ENCODE assay signal across 10 cellular contexts in the genomic region with DNA sequence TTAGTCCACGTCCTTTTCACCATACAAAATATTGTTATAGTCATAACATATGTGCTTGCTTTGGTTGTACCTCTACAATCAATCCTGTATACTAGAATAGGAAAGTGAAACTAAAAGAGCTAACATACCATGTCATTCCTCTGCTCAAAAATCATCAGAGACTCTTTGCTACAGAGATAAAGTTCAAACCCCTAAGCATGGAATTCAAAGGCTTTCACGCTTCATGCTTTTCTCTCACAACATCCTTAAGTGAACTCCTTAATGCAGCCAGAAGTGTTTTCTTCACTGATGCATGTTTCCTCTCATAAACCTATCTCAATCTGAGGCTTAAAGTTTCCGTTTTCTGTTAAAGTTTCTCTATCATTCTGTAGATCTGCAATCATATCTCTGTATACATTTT.
DNase-seq lines count a peak whose midpoint lies in the region; ATAC-seq lines count a peak whose summit lies in the region.
"Had no signal": no experiment of that assay in that cellular context is flagged by ENCODE, and none has a peak within 500 bp of the region (broad histone marks: within the 10 kb centered on the region; RNA-seq: fewer than 3 reads in every experiment).

No MANE protein-coding gene starts in this region.

- ATAC-seq in GM18517 (IDR thresholded peaks at IDR 0.05; ENCODE audit: unreplicated experiment) (peak; percentile 91), GM21515 (IDR thresholded peaks at IDR 0.05; ENCODE audit: unreplicated experiment) (peak; percentile 61), HG03520 (IDR thresholded peaks at IDR 0.05; ENCODE audit: unreplicated experiment) (peak; percentile 80), left lobe of liver (peak; percentile 52)

- intact Hi-C loops in activated naive CD4-positive, alpha-beta T cell treated with anti-CD3 and anti-CD28 coated beads for 36 hours (cut with micrococcal nuclease): no loop called here

- no peaks in the 10 kb centered on the region for H3K4me1 Mint-ChIP-seq in activated naive CD4-positive, alpha-beta T cell treated with anti-CD3 and anti-CD28 coated beads for 36 hours (ENCODE audit: low read depth)
- H3K4me1 Mint-ChIP-seq in activated CD4-positive, alpha-beta T cell treated with anti-CD3 and anti-CD28 coated beads, Interleukin-2, amount 10 ng/mL, durations not matched to agents 7 days and 5 days: no peaks in the 10 kb centered on the region
- H3K4me1 Mint-ChIP-seq: CD4-positive, alpha-beta memory T cell had no signal

- CTCF ChIA-PET in activated naive CD4-positive, alpha-beta T cell treated with anti-CD3 and anti-CD28 coated beads for 36 hours (lab: Charles Lee): no interaction called here
- CTCF ChIA-PET in activated CD4-positive, alpha-beta T cell treated with anti-CD3 and anti-CD28 coated beads, Interleukin-2, amount 10 ng/mL, durations not matched to agents 7 days and 5 days (lab: Charles Lee): interaction anchor here (1.0 kb wide), 1 partner anchor 12 kb away, joined by 3 read pairs; no protein-coding TSS in a partner anchor

- H3K27me3 Mint-ChIP-seq in activated naive CD4-positive, alpha-beta T cell treated with anti-CD3 and anti-CD28 coated beads for 36 hours (ENCODE audit: low read depth): no peaks in the 10 kb centered on the region
- H3K27me3 Mint-ChIP-seq in activated CD4-positive, alpha-beta T cell treated with anti-CD3 and anti-CD28 coated beads, Interleukin-2, amount 10 ng/mL, durations not matched to agents 7 days and 5 days: no peaks in the 10 kb centered on the region
- H3K27me3 Mint-ChIP-seq: CD4-positive, alpha-beta memory T cell had no signal

- H3K27ac Mint-ChIP-seq in activated naive CD4-positive, alpha-beta T cell treated with anti-CD3 and anti-CD28 coated beads for 36 hours: no peak overlapping the region
- no peak overlapping the region for H3K27ac Mint-ChIP-seq in activated CD4-positive, alpha-beta T cell treated with anti-CD3 and anti-CD28 coated beads, Interleukin-2, amount 10 ng/mL, durations not matched to agents 7 days and 5 days
- H3K27ac Mint-ChIP-seq: CD4-positive, alpha-beta memory T cell had no signal

- H3K4me3 Mint-ChIP-seq in activated naive CD4-positive, alpha-beta T cell treated with anti-CD3 and anti-CD28 coated beads for 36 hours: no peak overlapping the region
- no peak overlapping the region for H3K4me3 Mint-ChIP-seq in activated CD4-positive, alpha-beta T cell treated with anti-CD3 and anti-CD28 coated beads, Interleukin-2, amount 10 ng/mL, durations not matched to agents 7 days and 5 days

- DNase-seq in left lobe of liver (ENCODE audit: low spot score) (no peak), DMS79 treated with DMSO at 0.1 percent for 48 hours (lab: John Stamatoyannopoulos, UW) (no peak), H4 (ENCODE audit: low spot score) (no peak)
- no peak for DNase-seq in activated naive CD4-positive, alpha-beta T cell treated with anti-CD3 and anti-CD28 coated beads for 36 hours
- no peak for DNase-seq in activated CD4-positive, alpha-beta T cell treated with anti-CD3 and anti-CD28 coated beads, Interleukin-2, amount 10 ng/mL, durations not matched to agents 7 days and 5 days
- DNase-seq: CD4-positive, alpha-beta memory T cell; small intestine had no signal

- no peaks in the 10 kb centered on the region for H3K36me3 Mint-ChIP-seq in activated naive CD4-positive, alpha-beta T cell treated with anti-CD3 and anti-CD28 coated beads for 36 hours (ENCODE audit: low read depth)
- no peaks in the 10 kb centered on the region for H3K36me3 Mint-ChIP-seq in activated CD4-positive, alpha-beta T cell treated with anti-CD3 and anti-CD28 coated beads, Interleukin-2, amount 10 ng/mL, durations not matched to agents 7 days and 5 days (ENCODE audit: low read depth)
- H3K36me3 Mint-ChIP-seq: CD4-positive, alpha-beta memory T cell had no signal

- POLR2A ChIA-PET in activated CD4-positive, alpha-beta T cell treated with anti-CD3 and anti-CD28 coated beads, Interleukin-2, amount 10 ng/mL, durations not matched to agents 7 days and 5 days (lab: Charles Lee): no interaction called here

- H3K9me3 Mint-ChIP-seq in activated naive CD4-positive, alpha-beta T cell treated with anti-CD3 and anti-CD28 coated beads for 36 hours: peaks cover 4% of the 10 kb centered on the region
- H3K9me3 Mint-ChIP-seq in activated CD4-positive, alpha-beta T cell treated with anti-CD3 and anti-CD28 coated beads, Interleukin-2, amount 10 ng/mL, durations not matched to agents 7 days and 5 days: no peaks in the 10 kb centered on the region
